Comparison of ENCODE assay signal across 24 cellular contexts in genomic region chr7:25537678-25538375, GRCh38.
"Had no signal": no experiment of that assay in that cellular context is flagged by ENCODE, and none has a peak within 500 bp of the region (broad histone marks: within the 10 kb centered on the region; RNA-seq: fewer than 3 reads in every experiment).

No MANE protein-coding gene starts in this region.

- H3K27me3 ChIP-seq: body of pancreas had no signal

- ATAC-seq: activated T-helper 17 cell treated with anti-CD3 and anti-CD28 coated beads, Interleukin-2, amount 50 U/mL, for 72 hours; body of pancreas; K562; Panc1; Right ventricle myocardium inferior had no signal

- H3K27ac ChIP-seq: body of pancreas, VCaP had no signal

- H3K4me2 ChIP-seq: SK-N-SH had no signal

- H3K4me1 ChIP-seq: body of pancreas had no signal

- H3K9ac ChIP-seq: SK-N-SH had no signal

- H3K9me3 ChIP-seq: body of pancreas, SK-N-SH had no signal

- DNase-seq: activated CD4-positive, alpha-beta memory T cell treated with anti-CD3 and anti-CD28 coated beads, Interleukin-2, amount 10 ng/mL, durations not matched to agents 7 days and 5 days; activated CD4-positive, alpha-beta T cell treated with anti-CD3 and anti-CD28 coated beads, Interleukin-2, amount 50 U/mL, for 1 hour; activated CD4-positive, CD25-positive, alpha-beta regulatory T cell; activated gamma-delta T cell; activated naive CD4-positive, alpha-beta T cell treated with anti-CD3 and anti-CD28 coated beads for 36 hours; activated T-cell treated with anti-CD3 and anti-CD28 coated beads for 4 hours; activated T-cell treated with anti-CD3 and anti-CD28 coated beads, Interleukin-2, amount 50 U/mL, for 48 hours; Karpas-422; NCI-H1417; NCI-H1930; NCI-H2171; NCI-H2227 treated with DMSO at 0.1 percent for 48 hours; NCI-H526 treated with DMSO at 0.1 percent for 48 hours; NCI-H82; OCI-M1; RPMI8226; SK-N-SH; T-helper 1 cell had no signal

- H3K4me3 ChIP-seq: body of pancreas, K562 had no signal
